Comparison of ENCODE assay signal across 27 cellular contexts in genomic region chr13:111330211-111330610, GRCh38. TPM values are rescaled to one million over a fixed set of nuclear protein-coding genes. Genes with fewer than 3 reads are reported as not detected.
"Had no signal": no experiment of that assay in that cellular context is flagged by ENCODE, and none has a peak within 500 bp of the region (broad histone marks: within the 10 kb centered on the region; RNA-seq: fewer than 3 reads in every experiment).

No MANE protein-coding gene starts in this region.

- H3K9me3 ChIP-seq: ascending aorta, body of pancreas had no signal

- DNase-seq: activated CD4-positive, CD25-positive, alpha-beta regulatory T cell; activated CD8-positive, alpha-beta memory T cell treated with anti-CD3 and anti-CD28 coated beads, Interleukin-2, amount 50 U/mL, for 4 hours; activated CD8-positive, alpha-beta T cell treated with anti-CD3 and anti-CD28 coated beads for 36 hours; activated effector memory CD4-positive, alpha-beta T cell treated with Interleukin-2 at 50 U/mL for 16 hours; activated naive CD4-positive, alpha-beta T cell; activated T-cell treated with anti-CD3 and anti-CD28 coated beads, Interleukin-2, amount 50 U/mL, for 1 hour; amniotic stem cell; body of pancreas; central memory CD4-positive, alpha-beta T cell; NCI-H1092; NCI-H1436; NCI-H1694 treated with DMSO at 0.1 percent for 48 hours; NCI-H2081; NCI-H510A treated with DMSO at 0.1 percent for 48 hours; NCI-H69; NK-92 treated with Interleukin-12 subunit alpha and Interleukin-12 subunit beta, amount 100 ng/mL, for 24 hours; OCI-M1; RPMI8226; T-helper 1 cell had no signal

- H3K27me3 Mint-ChIP-seq: activated CD8-positive, alpha-beta T cell treated with anti-CD3 and anti-CD28 coated beads for 36 hours; activated naive CD4-positive, alpha-beta T cell treated with anti-CD3 and anti-CD28 coated beads, Interleukin-2, amount 50 U/mL, for 24 hours had no signal

- H3K9ac ChIP-seq: KMS-11 had no signal

- H3K4me1 Mint-ChIP-seq: activated naive CD4-positive, alpha-beta T cell treated with anti-CD3 and anti-CD28 coated beads, Interleukin-2, amount 50 U/mL, for 24 hours had no signal

- H3K4me1 ChIP-seq: ascending aorta, body of pancreas had no signal

- H3K27ac ChIP-seq: ascending aorta, body of pancreas, KMS-11, SK-N-MC, VCaP had no signal

- H3K27me3 ChIP-seq: ascending aorta, body of pancreas had no signal

- H3K27ac Mint-ChIP-seq: activated CD8-positive, alpha-beta T cell treated with anti-CD3 and anti-CD28 coated beads for 36 hours; activated naive CD4-positive, alpha-beta T cell treated with anti-CD3 and anti-CD28 coated beads, Interleukin-2, amount 50 U/mL, for 24 hours had no signal

- H3K4me2 ChIP-seq: KMS-11 had no signal

- H3K4me3 Mint-ChIP-seq: activated CD8-positive, alpha-beta T cell treated with anti-CD3 and anti-CD28 coated beads for 36 hours; activated naive CD4-positive, alpha-beta T cell treated with anti-CD3 and anti-CD28 coated beads, Interleukin-2, amount 50 U/mL, for 24 hours had no signal

RNA-seq across cellular contexts. Expression of gene TEX29, which starts 9.8 kb away (rescaled TPM):
- total RNA-seq: ascending aorta, body of pancreas, bronchial epithelial cell, MCF 10A, Right ventricle myocardium inferior had no signal
